8 cellular contexts compared by ENCODE assay signal in the genomic region with DNA sequence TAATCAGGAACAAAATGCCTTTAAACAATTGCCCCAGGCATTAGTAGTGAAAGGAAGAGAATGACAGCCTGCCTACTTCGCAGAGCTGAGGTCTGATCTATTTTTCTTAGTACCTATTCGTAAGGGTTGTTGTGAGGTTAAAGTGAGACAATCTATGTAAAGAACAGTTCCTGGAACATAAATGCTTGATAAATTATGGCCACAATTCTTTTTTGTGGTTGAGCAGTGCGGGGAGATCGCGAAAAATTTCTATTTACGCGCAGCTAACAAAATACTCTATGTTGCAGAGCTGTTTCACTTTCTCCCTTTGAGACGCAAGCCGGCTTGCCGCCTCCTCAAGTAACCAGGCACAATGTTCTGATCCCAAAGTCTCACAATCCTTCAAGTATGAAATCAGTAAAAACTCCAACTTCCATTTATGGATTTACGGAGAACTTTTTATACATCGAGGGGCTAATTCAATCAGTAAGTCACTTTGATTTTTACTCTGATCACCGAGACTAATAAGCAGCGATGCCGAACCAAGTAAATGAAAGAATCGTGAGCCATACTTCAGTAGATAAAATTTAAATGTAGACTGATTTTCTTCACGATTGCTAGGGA. TPM values are rescaled to one million over a fixed set of nuclear protein-coding genes. Genes with fewer than 3 reads are reported as not detected.
DNase-seq lines count a peak whose midpoint lies in the region; ATAC-seq and TF ChIP-seq lines count a peak whose summit lies in the region.

No MANE protein-coding gene starts in this region.

- H3K4me1 Mint-ChIP-seq in T-cell = peaks cover 25 to 37% (median 31%) of the 10 kb centered on the region in 3 donors

- peak overlapping the region; percentile 92 to 96 (median 92) for H3K4me3 Mint-ChIP-seq in T-cell

- no peaks in the 10 kb centered on the region for H3K27me3 Mint-ChIP-seq in T-cell

- DNase-seq in DMS53 treated with DMSO at 0.1 percent for 48 hours (lab: John Stamatoyannopoulos, UW; ENCODE audit: unreplicated experiment) = peak; percentile 38
- peak; percentile 18 to 78 (median 58) for DNase-seq in T-cell
- DNase-seq in right atrium auricular region (ENCODE audit: low spot score) = peak; percentile 77
- DNase-seq in putamen (ENCODE audit: low spot score) = peak; percentile 77

- no peak for TF ChIP-seq CTCF in right atrium auricular region (IDR thresholded peaks at IDR 0.05)

- peak overlapping the region; percentile 85 for H3K4me3 ChIP-seq in HUES64 (ENCODE audit: low read length)
- peak overlapping the region; percentile 99 to 100 for H3K4me3 ChIP-seq in right atrium auricular region

- peaks cover 25% of the 10 kb centered on the region for H3K36me3 Mint-ChIP-seq in T-cell

- H3K4me1 ChIP-seq in HUES64 (ENCODE audit: insufficient read depth, low read length) (peaks cover 31% of the 10 kb centered on the region), right atrium auricular region (peaks cover 0 to 25% of the 10 kb centered on the region in 2 donors)

- H3K9ac ChIP-seq in HUES64 (ENCODE audit: low read depth, low read length) = peak overlapping the region; percentile 45

- POLR2A ChIA-PET in T-cell (lab: Charles Lee) = interaction anchor here (0.5 to 2.7 kb wide), 32 partner anchors 8 to 1672 kb away, joined by 3 to 25 read pairs (median 5); partner anchors contain the start of genes RNGTT (in 2 of the 2), CASP8AP2 (in 1 of the 2), CFAP206 (in 1 of the 2) and LYRM2 (in 1 of the 2)

- 3% methylated on average over 17 of the region's 17 CpGs for WGBS in HUES64

- H3K9me3 ChIP-seq in HUES64 (ENCODE audit: insufficient read depth, low read depth, low read length) = no peaks in the 10 kb centered on the region
- no peaks in the 10 kb centered on the region for H3K9me3 ChIP-seq in right atrium auricular region

- CTCF ChIA-PET in T-cell (lab: Charles Lee) = interaction anchor here (0.6 to 2.2 kb wide), 16 partner anchors 8 to 1503 kb away, joined by 3 to 20 read pairs (median 4); partner anchors contain the start of genes RNGTT (in 2 of the 2) and PM20D2 (in 1 of the 2)

- H3K27me3 ChIP-seq in HUES64 (ENCODE audit: insufficient read depth, low read length) = no peaks in the 10 kb centered on the region
- H3K27me3 ChIP-seq in right atrium auricular region = no peaks in the 10 kb centered on the region

- peak; percentile 11 to 32 (median 14) for ATAC-seq in T-cell (replicated peaks in 1 of 4)
- ATAC-seq in HG02759 (IDR thresholded peaks at IDR 0.05; ENCODE audit: unreplicated experiment) = no peak
- no peak for ATAC-seq in HG02798 (IDR thresholded peaks at IDR 0.05; ENCODE audit: poor library complexity, unreplicated experiment)

- peak overlapping the region; percentile 97 to 99 for H3K27ac Mint-ChIP-seq in T-cell

- H3K9me3 Mint-ChIP-seq in T-cell = no peaks in the 10 kb centered on the region

- H3K27ac ChIP-seq in HUES64 (ENCODE audit: low read depth, low read length) (peak overlapping the region; percentile 32; the same call in 1 of the 2 replicates), angular gyrus (ENCODE audit: low read depth, low read length) (peak overlapping the region; percentile 92), right atrium auricular region (peak overlapping the region; percentile 100)

- H3K36me3 ChIP-seq in HUES64 (ENCODE audit: insufficient read depth, low read length) (peaks cover 13% of the 10 kb centered on the region), right atrium auricular region (peaks cover 15% of the 10 kb centered on the region)

RNA-seq across cellular contexts. Expression of gene PNRC1, which starts 0.8 kb away (rescaled TPM):
- 20.1 TPM for polyA plus RNA-seq in HUES64 (2013, experiment 1 of 2)
- polyA plus RNA-seq in HUES64 (2013, experiment 2 of 2) = 30.3 TPM
- total RNA-seq in T-cell (100 to 1,000 TPM; 421 to 792 (median 481) TPM), right atrium auricular region (100 to 1,000 TPM; 180 to 201 TPM)

RNA-seq across cellular contexts. Expression of gene SRSF12, which starts 38.2 kb away (rescaled TPM):
- polyA plus RNA-seq in HUES64 (2013, experiment 1 of 2) = 5.8 TPM
- 9.2 TPM for polyA plus RNA-seq in HUES64 (2013, experiment 2 of 2)
- not detected for total RNA-seq in T-cell
- total RNA-seq in right atrium auricular region = under 1 TPM in 1 of 2 donors, not detected in 1; 0.75 TPM

Comparison
In these comparisons a context has a peak if more than half of its experiments do, and no peak if none do; other contexts are left out.
1. H3K27ac ChIP-seq: peak in every context shown above with its lines; median percentile 100 in right atrium auricular region; 92 in angular gyrus; 32 in HUES64.
2. ATAC-seq: peak in T-cell (4 of 4); none in HG02759 (single experiment) and HG02798 (single experiment).
3. Peak in every context shown above with its lines, with median percentiles within 50 percentile points of each other: DNase-seq.